ENCODE assay signal across 8 cellular contexts in genomic region chr18:70288851-70289328, GRCh38. TPM values are rescaled to one million over a fixed set of nuclear protein-coding genes. Genes with fewer than 3 reads are reported as not detected.
A peak's percentile ranks its signal among the peaks of the same experiment; 100 is the strongest.
DNase-seq lines count a peak whose midpoint lies in the region; ATAC-seq and TF ChIP-seq lines count a peak whose summit lies in the region.

Gene SOCS6, plus strand, starts transcription at chr18:70289045. Its CDS starts 35,624 bp downstream, at chr18:70324669.

- TF ChIP-seq CTCF in Calu3 (IDR thresholded peaks at IDR 0.05; ENCODE audit: unreplicated experiment): no peak

- intact Hi-C loops in Calu3 (cut with micrococcal nuclease; ENCODE audit: unreplicated experiment) (loop anchor here (5.0 kb wide), 1 partner anchor 47 kb away; no protein-coding TSS in a partner anchor), left ventricle myocardium superior (cut with micrococcal nuclease) (no loop called here), posterior vena cava (cut with DNase I) (loop anchor here in 1 of 2 donors (5.0 to 10.0 kb wide), 2 partner anchors 82 to 136 kb away; partner anchors contain the start of gene RTTN)

- peaks cover 17% of the 10 kb centered on the region for H3K27me3 ChIP-seq in NT2/D1 (ENCODE audit: insufficient read depth, insufficient read length)

- H3K4me3 Mint-ChIP-seq in Calu3 (ENCODE audit: low read depth, unreplicated experiment): peak within 1 kb of the TSS; percentile 77

- H3K4me1 Mint-ChIP-seq in Calu3 (ENCODE audit: low read depth, unreplicated experiment): peaks cover 58% of the 10 kb centered on the region

- peaks cover 2% of the 10 kb centered on the region for H3K4me1 ChIP-seq in NT2/D1 (ENCODE audit: insufficient read depth, insufficient read length)

- peak within 1 kb of the TSS; percentile 64 for H3K4me3 ChIP-seq in NT2/D1 (ENCODE audit: insufficient read length, low read depth)

- H3K9me3 ChIP-seq in NT2/D1 (ENCODE audit: insufficient read depth, low read length): no peaks in the 10 kb centered on the region

- ATAC-seq in GM19035 (IDR thresholded peaks at IDR 0.05; ENCODE audit: unreplicated experiment) (peak; percentile 72), HG03103 (IDR thresholded peaks at IDR 0.05; ENCODE audit: low read depth, unreplicated experiment) (peak; percentile 58), left ventricle myocardium superior (peak; percentile 72)

- no peaks in the 10 kb centered on the region for H3K36me3 ChIP-seq in NT2/D1 (ENCODE audit: insufficient read depth, insufficient read length, low read length)

- H3K36me3 Mint-ChIP-seq in Calu3 (ENCODE audit: insufficient read depth, unreplicated experiment): peaks cover 52% of the 10 kb centered on the region

- DNase-seq in Calu3 (peak; percentile 71), NT2/D1 (ENCODE audit: low read depth, low spot score) (peak; percentile 11), anterior cingulate cortex (lab: John Stamatoyannopoulos, UW) (peak in 33 of 58 donors; percentile 10 to 63 (median 39)), left ventricle myocardium superior (peak; percentile 81), posterior vena cava (ENCODE audit: low spot score) (peak; percentile 86), pons (ENCODE audit: low spot score) (no peak)

- H3K9me3 Mint-ChIP-seq in Calu3 (ENCODE audit: low read depth, unreplicated experiment): no peaks in the 10 kb centered on the region

- peak within 1 kb of the TSS; percentile 82 for H3K9ac ChIP-seq in NT2/D1 (ENCODE audit: insufficient read length, low read depth)

- H3K27ac Mint-ChIP-seq in Calu3 (ENCODE audit: unreplicated experiment): peak within 1 kb of the TSS; percentile 89

- no peaks in the 10 kb centered on the region for H3K27me3 Mint-ChIP-seq in Calu3 (ENCODE audit: unreplicated experiment)

- CTCF ChIA-PET in Calu3 (lab: Charles Lee): no interaction called here

- no TSS peak for BruUV-seq in Calu3 (replicated peaks; lab: Mats Ljungman, UMichigan)

RNA-seq across cellular contexts. Expression of gene SOCS6, which starts in this region (rescaled TPM):
- total RNA-seq in Calu3 (2022): 26.1 and 33.0 TPM in 2 replicates
- 23.2 TPM for total RNA-seq in left ventricle myocardium superior
- 10 to 100 TPM; 16.1 to 16.7 TPM for total RNA-seq in posterior vena cava
